In the genomic region with DNA sequence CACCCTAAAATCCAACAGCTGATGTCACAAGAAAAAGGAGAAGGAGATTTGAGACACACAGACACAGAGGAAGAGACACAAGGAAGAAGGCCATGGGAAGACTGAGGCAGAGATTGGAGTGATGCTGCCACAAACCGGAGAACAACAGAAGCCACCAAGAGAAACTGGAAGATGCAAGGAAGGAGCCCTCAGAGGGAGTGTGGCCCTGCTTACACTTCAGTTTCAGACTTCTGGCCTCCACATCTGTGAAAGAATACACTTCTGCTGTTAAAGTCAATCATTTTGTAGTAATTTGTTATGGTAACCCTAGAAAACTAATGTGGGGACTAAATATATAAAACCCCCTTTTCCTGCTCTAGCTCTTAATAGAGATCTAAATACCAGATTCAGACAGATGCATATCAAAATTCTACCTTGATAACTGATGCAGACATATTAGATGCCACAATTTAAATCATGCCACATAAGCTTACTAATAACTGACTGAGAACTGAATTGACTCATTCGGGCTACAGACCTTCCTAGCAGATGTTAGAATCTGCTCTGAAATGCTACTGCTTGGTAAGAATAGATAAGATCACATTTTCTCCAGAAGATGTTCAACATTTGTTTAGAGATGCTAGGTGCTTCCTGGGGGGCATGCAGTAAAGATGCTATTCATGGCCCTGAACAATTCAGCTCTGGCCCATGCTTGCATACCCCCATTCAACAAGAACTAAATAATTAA, we compare ENCODE assay signal across 17 cellular contexts.
DNase-seq lines count a peak whose midpoint lies in the region; ATAC-seq lines count a peak whose summit lies in the region.
"Had no signal": no experiment of that assay in that cellular context is flagged by ENCODE, and none has a peak within 500 bp of the region (broad histone marks: within the 10 kb centered on the region; RNA-seq: fewer than 3 reads in every experiment).

No MANE protein-coding gene starts in this region.

- CTCF ChIA-PET in activated naive CD4-positive, alpha-beta T cell treated with anti-CD3 and anti-CD28 coated beads, Interleukin-2, amount 10 ng/mL, durations not matched to agents 7 days and 5 days (lab: Charles Lee) = no interaction called here

- H3K9me3 Mint-ChIP-seq in activated naive CD4-positive, alpha-beta T cell treated with anti-CD3 and anti-CD28 coated beads, Interleukin-2, amount 10 ng/mL, durations not matched to agents 7 days and 5 days = peaks cover 6% of the 10 kb centered on the region
- peaks cover 11% of the 10 kb centered on the region for H3K9me3 Mint-ChIP-seq in T-helper 2 cell treated with Interferon-gamma antibody and Interleukin-4, amounts not matched to agents 5 μg/mL and 100 μg/mL, for 36 hours
- peaks cover 8% of the 10 kb centered on the region for H3K9me3 Mint-ChIP-seq in activated T-helper 2 cell treated with anti-CD3 and anti-CD28 coated beads, Interferon-gamma antibody, Interleukin-2, Interleukin-4, amounts not matched to agents 10 μg/mL and 5 μg/mL and 100 μg/mL, durations not matched to agents 14 hours and 24 hours and 36 hours
- peaks cover 0 to 12% of the 10 kb centered on the region in 2 donors for H3K9me3 Mint-ChIP-seq in stimulated activated naive CD8-positive, alpha-beta T cell treated with anti-CD3 and anti-CD28 coated beads, Interleukin-15, amount 100 ng/mL, for 72 hours

- DNase-seq in activated naive CD4-positive, alpha-beta T cell treated with anti-CD3 and anti-CD28 coated beads, Interleukin-2, amount 10 ng/mL, durations not matched to agents 7 days and 5 days = no peak
- no peak for DNase-seq in activated naive CD4-positive, alpha-beta T cell treated with Interleukin-2 at 50 U/mL for 16 hours
- no peak for DNase-seq in T-helper 2 cell treated with Interferon-gamma antibody and Interleukin-4, amounts not matched to agents 5 μg/mL and 100 μg/mL, for 36 hours (ENCODE audit: low spot score)
- DNase-seq in activated T-helper 2 cell treated with anti-CD3 and anti-CD28 coated beads, Interferon-gamma antibody, Interleukin-2, Interleukin-4, amounts not matched to agents 10 μg/mL and 5 μg/mL and 100 μg/mL, durations not matched to agents 14 hours and 24 hours and 36 hours (ENCODE audit: low spot score) = no peak
- no peak for DNase-seq in stimulated activated naive CD8-positive, alpha-beta T cell treated with anti-CD3 and anti-CD28 coated beads, Interleukin-15, amount 100 ng/mL, for 72 hours
- DNase-seq in NCI-H1694 (lab: John Stamatoyannopoulos, UW) = no peak
- DNase-seq: BE2C, GF-D8, GOT3, KG1, NCI-H1048, NCI-H1694 treated with DMSO at 0.1 percent for 48 hours, NCI-H446 treated with DMSO at 0.1 percent for 48 hours, NCI-H82 had no signal

- peak; percentile 79 for ATAC-seq in stimulated activated naive CD8-positive, alpha-beta T cell treated with anti-CD3 and anti-CD28 coated beads, Interleukin-15, amount 100 ng/mL, for 72 hours
- no peak for ATAC-seq in GM21737 (IDR thresholded peaks at IDR 0.05; ENCODE audit: unreplicated experiment)
- ATAC-seq: Panc1, Right ventricle myocardium inferior had no signal

- intact Hi-C loops in activated T-helper 2 cell treated with anti-CD3 and anti-CD28 coated beads, Interferon-gamma antibody, Interleukin-2, Interleukin-4, amounts not matched to agents 10 μg/mL and 5 μg/mL and 100 μg/mL, durations not matched to agents 14 hours and 24 hours and 36 hours (cut with micrococcal nuclease) = loop anchor here (1.0 kb wide), 3 partner anchors 10 to 18 kb away; no protein-coding TSS in a partner anchor

- H3K27me3 Mint-ChIP-seq in activated naive CD4-positive, alpha-beta T cell treated with anti-CD3 and anti-CD28 coated beads, Interleukin-2, amount 10 ng/mL, durations not matched to agents 7 days and 5 days = peaks cover 3% of the 10 kb centered on the region
- no peaks in the 10 kb centered on the region for H3K27me3 Mint-ChIP-seq in T-helper 2 cell treated with Interferon-gamma antibody and Interleukin-4, amounts not matched to agents 5 μg/mL and 100 μg/mL, for 36 hours (ENCODE audit: low read depth)
- H3K27me3 Mint-ChIP-seq in activated T-helper 2 cell treated with anti-CD3 and anti-CD28 coated beads, Interferon-gamma antibody, Interleukin-2, Interleukin-4, amounts not matched to agents 10 μg/mL and 5 μg/mL and 100 μg/mL, durations not matched to agents 14 hours and 24 hours and 36 hours (ENCODE audit: low read depth) = no peaks in the 10 kb centered on the region
- H3K27me3 Mint-ChIP-seq in stimulated activated naive CD8-positive, alpha-beta T cell treated with anti-CD3 and anti-CD28 coated beads, Interleukin-15, amount 100 ng/mL, for 72 hours = no peaks in the 10 kb centered on the region

- H3K4me1 Mint-ChIP-seq in activated naive CD4-positive, alpha-beta T cell treated with anti-CD3 and anti-CD28 coated beads, Interleukin-2, amount 10 ng/mL, durations not matched to agents 7 days and 5 days = peaks cover 67% of the 10 kb centered on the region
- peaks cover 63% of the 10 kb centered on the region for H3K4me1 Mint-ChIP-seq in T-helper 2 cell treated with Interferon-gamma antibody and Interleukin-4, amounts not matched to agents 5 μg/mL and 100 μg/mL, for 36 hours (ENCODE audit: low read depth)
- H3K4me1 Mint-ChIP-seq in activated T-helper 2 cell treated with anti-CD3 and anti-CD28 coated beads, Interferon-gamma antibody, Interleukin-2, Interleukin-4, amounts not matched to agents 10 μg/mL and 5 μg/mL and 100 μg/mL, durations not matched to agents 14 hours and 24 hours and 36 hours (ENCODE audit: low read depth) = peaks cover 72% of the 10 kb centered on the region
- peaks cover 72% of the 10 kb centered on the region for H3K4me1 Mint-ChIP-seq in stimulated activated naive CD8-positive, alpha-beta T cell treated with anti-CD3 and anti-CD28 coated beads, Interleukin-15, amount 100 ng/mL, for 72 hours

- H3K4me3 Mint-ChIP-seq in activated naive CD4-positive, alpha-beta T cell treated with anti-CD3 and anti-CD28 coated beads, Interleukin-2, amount 10 ng/mL, durations not matched to agents 7 days and 5 days = no peak overlapping the region
- H3K4me3 Mint-ChIP-seq in T-helper 2 cell treated with Interferon-gamma antibody and Interleukin-4, amounts not matched to agents 5 μg/mL and 100 μg/mL, for 36 hours = peak overlapping the region; percentile 67
- no peak overlapping the region for H3K4me3 Mint-ChIP-seq in activated T-helper 2 cell treated with anti-CD3 and anti-CD28 coated beads, Interferon-gamma antibody, Interleukin-2, Interleukin-4, amounts not matched to agents 10 μg/mL and 5 μg/mL and 100 μg/mL, durations not matched to agents 14 hours and 24 hours and 36 hours (ENCODE audit: low read depth)
- peak overlapping the region in 1 of 2 donors; percentile 45 for H3K4me3 Mint-ChIP-seq in stimulated activated naive CD8-positive, alpha-beta T cell treated with anti-CD3 and anti-CD28 coated beads, Interleukin-15, amount 100 ng/mL, for 72 hours

- H3K36me3 Mint-ChIP-seq in activated naive CD4-positive, alpha-beta T cell treated with anti-CD3 and anti-CD28 coated beads, Interleukin-2, amount 10 ng/mL, durations not matched to agents 7 days and 5 days = peaks cover 8% of the 10 kb centered on the region
- H3K36me3 Mint-ChIP-seq in T-helper 2 cell treated with Interferon-gamma antibody and Interleukin-4, amounts not matched to agents 5 μg/mL and 100 μg/mL, for 36 hours (ENCODE audit: low read depth) = peaks cover 15% of the 10 kb centered on the region
- peaks cover 6% of the 10 kb centered on the region for H3K36me3 Mint-ChIP-seq in activated T-helper 2 cell treated with anti-CD3 and anti-CD28 coated beads, Interferon-gamma antibody, Interleukin-2, Interleukin-4, amounts not matched to agents 10 μg/mL and 5 μg/mL and 100 μg/mL, durations not matched to agents 14 hours and 24 hours and 36 hours (ENCODE audit: low read depth)

- H3K27ac Mint-ChIP-seq in activated naive CD4-positive, alpha-beta T cell treated with anti-CD3 and anti-CD28 coated beads, Interleukin-2, amount 10 ng/mL, durations not matched to agents 7 days and 5 days = peak overlapping the region; percentile 55
- peak overlapping the region; percentile 91 for H3K27ac Mint-ChIP-seq in T-helper 2 cell treated with Interferon-gamma antibody and Interleukin-4, amounts not matched to agents 5 μg/mL and 100 μg/mL, for 36 hours
- peak overlapping the region; percentile 90 for H3K27ac Mint-ChIP-seq in activated T-helper 2 cell treated with anti-CD3 and anti-CD28 coated beads, Interferon-gamma antibody, Interleukin-2, Interleukin-4, amounts not matched to agents 10 μg/mL and 5 μg/mL and 100 μg/mL, durations not matched to agents 14 hours and 24 hours and 36 hours
- H3K27ac Mint-ChIP-seq in stimulated activated naive CD8-positive, alpha-beta T cell treated with anti-CD3 and anti-CD28 coated beads, Interleukin-15, amount 100 ng/mL, for 72 hours = peak overlapping the region in 1 of 2 donors; percentile 22
